Comparison of ENCODE assay signal across 8 cellular contexts in genomic region chr17:18141210-18141803, GRCh38. TPM values are rescaled to one million over a fixed set of nuclear protein-coding genes. Genes with fewer than 3 reads are reported as not detected.
A peak's percentile ranks its signal among the peaks of the same experiment; 100 is the strongest.
DNase-seq lines count a peak whose midpoint lies in the region; ATAC-seq and TF ChIP-seq lines count a peak whose summit lies in the region.

No MANE protein-coding gene starts in this region.

- WGBS in liver: 31% methylated on average over 9 of the region's 9 CpGs

- no peak overlapping the region for H3K4me3 ChIP-seq in liver (ENCODE audit: low read depth in 1 of 3, low read length in 3 of 3)

- no peak overlapping the region for H3K27ac Mint-ChIP-seq in type B pancreatic cell

- no peak overlapping the region for H3K9ac ChIP-seq in liver (ENCODE audit: low read depth in 1 of 2, low read length in 2 of 2)

- no peak overlapping the region for H3K27ac ChIP-seq in liver (ENCODE audit: low read depth in 1 of 2, low read length in 2 of 2)

- peaks cover 9% of the 10 kb centered on the region for H3K4me1 Mint-ChIP-seq in type B pancreatic cell (ENCODE audit: unreplicated experiment)

- peak; percentile 76 to 81 for TF ChIP-seq RAD21 in liver (IDR thresholded peaks at IDR 0.05)

- no peaks in the 10 kb centered on the region for H3K9me3 Mint-ChIP-seq in type B pancreatic cell

- no peak overlapping the region for H3K4me3 Mint-ChIP-seq in type B pancreatic cell

- H3K9me3 ChIP-seq in liver (ENCODE audit: control insufficient read depth in 4 of 4, low read length in 3 of 4): no peaks in the 10 kb centered on the region

- no peaks in the 10 kb centered on the region for H3K27me3 ChIP-seq in liver (ENCODE audit: control insufficient read depth in 4 of 4, insufficient read depth in 4 of 4, low read length in 3 of 4)

- TF ChIP-seq CTCF in liver (IDR thresholded peaks at IDR 0.05; ENCODE audit: low read depth, low read length, missing input control) (peak; percentile 46), type B pancreatic cell (conservative IDR thresholded peaks at IDR 0.05) (peak; percentile 83)

- in situ Hi-C loops in KBM-7 (cut with MboI; ENCODE audit: low pct_unique_long_range_greater_than_20kb, low sequenced_read_pairs): no loop called here
- in situ Hi-C loops in SK-MEL-5 (cut with HindIII; ENCODE audit: low pct_unique_long_range_greater_than_20kb, low sequenced_read_pairs): no loop called here

- H3K36me3 ChIP-seq in liver (ENCODE audit: control insufficient read depth in 4 of 4, insufficient read depth in 3 of 4, low read depth in 1 of 4, low read length in 3 of 4): no peaks in the 10 kb centered on the region

- DNase-seq in NCI-H524 (lab: John Stamatoyannopoulos, UW) (peak; percentile 30 to 43), NCI-H524 treated with DMSO at 0.1 percent for 48 hours (lab: John Stamatoyannopoulos, UW) (no peak), KBM-7 (peak; percentile 70), SK-MEL-5 (ENCODE audit: low read depth, low spot score) (peak; percentile 70), cerebellar cortex (ENCODE audit: low spot score) (peak; percentile 76), type B pancreatic cell (ENCODE audit: extremely low spot score, unreplicated experiment) (no peak)

- H3K27me3 Mint-ChIP-seq in type B pancreatic cell: no peaks in the 10 kb centered on the region

- peaks cover 8 to 42% (median 36%) of the 10 kb centered on the region in 4 donors for H3K4me1 ChIP-seq in liver (ENCODE audit: control insufficient read depth in 4 of 4, insufficient read depth in 4 of 4, low read length in 3 of 4)

- H3K36me3 Mint-ChIP-seq in type B pancreatic cell: no peaks in the 10 kb centered on the region

- ATAC-seq in HG02610 (IDR thresholded peaks at IDR 0.05; ENCODE audit: unreplicated experiment): no peak

TF ChIP-seq in liver, 16 proteins besides CTCF, POLR2A, EP300 and RAD21:
- TF ChIP-seq SP1 (IDR thresholded peaks at IDR 0.05) (no peak), FOXA1 (IDR thresholded peaks at IDR 0.05) (no peak), NR2F2 (IDR thresholded peaks at IDR 0.05) (no peak), FOXA2 (IDR thresholded peaks at IDR 0.05) (no peak), RXRA (IDR thresholded peaks at IDR 0.05) (no peak)
- TF ChIP-seq, protein P1, sequence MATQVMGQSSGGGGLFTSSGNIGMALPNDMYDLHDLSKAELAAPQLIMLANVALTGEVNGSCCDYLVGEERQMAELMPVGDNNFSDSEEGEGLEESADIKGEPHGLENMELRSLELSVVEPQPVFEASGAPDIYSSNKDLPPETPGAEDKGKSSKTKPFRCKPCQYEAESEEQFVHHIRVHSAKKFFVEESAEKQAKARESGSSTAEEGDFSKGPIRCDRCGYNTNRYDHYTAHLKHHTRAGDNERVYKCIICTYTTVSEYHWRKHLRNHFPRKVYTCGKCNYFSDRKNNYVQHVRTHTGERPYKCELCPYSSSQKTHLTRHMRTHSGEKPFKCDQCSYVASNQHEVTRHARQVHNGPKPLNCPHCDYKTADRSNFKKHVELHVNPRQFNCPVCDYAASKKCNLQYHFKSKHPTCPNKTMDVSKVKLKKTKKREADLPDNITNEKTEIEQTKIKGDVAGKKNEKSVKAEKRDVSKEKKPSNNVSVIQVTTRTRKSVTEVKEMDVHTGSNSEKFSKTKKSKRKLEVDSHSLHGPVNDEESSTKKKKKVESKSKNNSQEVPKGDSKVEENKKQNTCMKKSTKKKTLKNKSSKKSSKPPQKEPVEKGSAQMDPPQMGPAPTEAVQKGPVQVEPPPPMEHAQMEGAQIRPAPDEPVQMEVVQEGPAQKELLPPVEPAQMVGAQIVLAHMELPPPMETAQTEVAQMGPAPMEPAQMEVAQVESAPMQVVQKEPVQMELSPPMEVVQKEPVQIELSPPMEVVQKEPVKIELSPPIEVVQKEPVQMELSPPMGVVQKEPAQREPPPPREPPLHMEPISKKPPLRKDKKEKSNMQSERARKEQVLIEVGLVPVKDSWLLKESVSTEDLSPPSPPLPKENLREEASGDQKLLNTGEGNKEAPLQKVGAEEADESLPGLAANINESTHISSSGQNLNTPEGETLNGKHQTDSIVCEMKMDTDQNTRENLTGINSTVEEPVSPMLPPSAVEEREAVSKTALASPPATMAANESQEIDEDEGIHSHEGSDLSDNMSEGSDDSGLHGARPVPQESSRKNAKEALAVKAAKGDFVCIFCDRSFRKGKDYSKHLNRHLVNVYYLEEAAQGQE (IDR thresholded peaks at IDR 0.05): no peak

RNA-seq across cellular contexts. Expression of gene MYO15A, which starts 32.8 kb away (rescaled TPM):
- 0.08 and 0.16 TPM in 2 replicates for total RNA-seq in SK-MEL-5 (2014; rRNA removed; shearing (Covaris generic))
- polyA plus RNA-seq in SK-MEL-5 (2015; cell fraction: cytosol; rRNA removed): 0.30 and 0.43 TPM in 2 replicates
- 1.8 and 3.6 TPM in 2 replicates for polyA plus RNA-seq in SK-MEL-5 (2015; cell fraction: nucleus; rRNA removed)
- total RNA-seq in liver (1 to 10 TPM in 1 of 2 donors, under 1 TPM in 1; 0.84 to 2.9 TPM), type B pancreatic cell (ENCODE audit: low replicate concordance) (1.8 and 2.2 TPM in 2 replicates)
- polyA plus RNA-seq in liver: 1 to 10 TPM in 1 of 2 donors, under 1 TPM in 1; 0.15 to 1.1 TPM

RNA-seq across cellular contexts. Expression of gene ALKBH5, which starts 42.3 kb away (rescaled TPM):
- 85.5 and 97.6 TPM in 2 replicates for total RNA-seq in SK-MEL-5 (2014; rRNA removed; shearing (Covaris generic))
- 99.1 and 105 TPM in 2 replicates for polyA plus RNA-seq in SK-MEL-5 (2015; cell fraction: cytosol; rRNA removed)
- polyA plus RNA-seq in SK-MEL-5 (2015; cell fraction: nucleus; rRNA removed): 19.7 and 21.3 TPM in 2 replicates
- total RNA-seq in liver (10 to 100 TPM; 62.1 to 67.8 TPM), type B pancreatic cell (ENCODE audit: low replicate concordance) (79.8 and 88.8 TPM in 2 replicates)
- 10 to 100 TPM; 30.5 to 30.6 TPM for polyA plus RNA-seq in liver

RNA-seq across cellular contexts. Expression of gene DRG2, which starts 53.6 kb away (rescaled TPM):
- total RNA-seq in SK-MEL-5 (2014; rRNA removed; shearing (Covaris generic)): 43.0 and 44.2 TPM in 2 replicates
- polyA plus RNA-seq in SK-MEL-5 (2015; cell fraction: cytosol; rRNA removed): 47.7 and 53.2 TPM in 2 replicates
- 194 and 213 TPM in 2 replicates for polyA plus RNA-seq in SK-MEL-5 (2015; cell fraction: nucleus; rRNA removed)
- total RNA-seq in liver (10 to 100 TPM; 10.9 to 24.9 TPM), type B pancreatic cell (ENCODE audit: low replicate concordance) (34.2 and 35.0 TPM in 2 replicates)
- 10 to 100 TPM; 17.0 to 20.2 TPM for polyA plus RNA-seq in liver

Comparison
In these comparisons a context has a peak if more than half of its experiments do, and no peak if none do; other contexts are left out.
1. DNase-seq: peak in NCI-H524 (2 of 2), KBM-7 (single experiment), SK-MEL-5 (single experiment) and cerebellar cortex (single experiment); none in NCI-H524 treated with DMSO at 0.1 percent for 48 hours (single experiment) and type B pancreatic cell (single experiment).